ENCODE assay signal across 20 cellular contexts in genomic region chr10:108323274-108323798, GRCh38.
"Had no signal": no experiment of that assay in that cellular context is flagged by ENCODE, and none has a peak within 500 bp of the region (broad histone marks: within the 10 kb centered on the region; RNA-seq: fewer than 3 reads in every experiment).

No MANE protein-coding gene starts in this region.

- H3K4me3 ChIP-seq: hepatocyte, pancreas, suprapubic skin, thyroid gland, upper lobe of left lung, uterus had no signal

- H3K36me3 ChIP-seq: pancreas, suprapubic skin, thyroid gland, upper lobe of left lung, uterus had no signal

- H3K27ac Mint-ChIP-seq: effector memory CD8-positive, alpha-beta T cell; natural killer cell; progenitor cell of endocrine pancreas had no signal

- H3K36me3 Mint-ChIP-seq: natural killer cell had no signal

- H3K4me3 Mint-ChIP-seq: effector memory CD8-positive, alpha-beta T cell; natural killer cell; neural crest cell had no signal

- H3K9me3 ChIP-seq: pancreas, suprapubic skin, thyroid gland, upper lobe of left lung, uterus had no signal

- H3K27me3 ChIP-seq: hepatocyte, pancreas, suprapubic skin, thyroid gland, upper lobe of left lung, uterus had no signal

- H3K79me2 ChIP-seq: hepatocyte had no signal

- H3K27ac ChIP-seq: foreskin keratinocyte, hepatocyte, pancreas, suprapubic skin, thyroid gland, upper lobe of left lung, uterus had no signal

- ATAC-seq: effector memory CD8-positive, alpha-beta T cell; foreskin keratinocyte; left lobe of liver; natural killer cell; pancreas; right cardiac atrium had no signal

- H3K4me2 ChIP-seq: hepatocyte had no signal

- H3K9me3 Mint-ChIP-seq: neural crest cell had no signal

- DNase-seq: effector memory CD8-positive, alpha-beta T cell; erythroblast; foreskin keratinocyte; kidney glomerular epithelial cell; mammary epithelial cell; natural killer cell; occipital lobe; pancreas; right cardiac atrium; small intestine; stimulated activated CD4-positive, alpha-beta T cell treated with anti-CD3 and anti-CD28 coated beads, Interleukin-12 subunit alpha, Interleukin-12 subunit beta, amount 100 ng/mL, for 4 hours; stimulated activated naive CD4-positive, alpha-beta T cell treated with Interleukin-2 at 50 U/mL for 16 hours; thyroid gland; upper lobe of left lung; uterus had no signal

- H3K4me1 Mint-ChIP-seq: natural killer cell, neural crest cell had no signal

- H3K4me1 ChIP-seq: pancreas, suprapubic skin, thyroid gland, upper lobe of left lung, uterus had no signal

- H3K27me3 Mint-ChIP-seq: effector memory CD8-positive, alpha-beta T cell had no signal

- H2AFZ ChIP-seq: hepatocyte had no signal
